In genomic region chr12:128905003-128905544, GRCh38 we compare ENCODE assay signal across 1 cellular context.
TF ChIP-seq lines count a peak whose summit lies in the region.

No MANE protein-coding gene starts in this region.

TF ChIP-seq in HepG2, 621 proteins besides CTCF, POLR2A, EP300 and RAD21 (continued from another document and continues in another):
- TF ChIP-seq LRRFIP1 (CRISPR knock-in tag; conservative IDR thresholded peaks at IDR 0.05) = no peak
- TF ChIP-seq TEF (CRISPR knock-in tag; IDR thresholded peaks at IDR 0.05) = peak; percentile 52; the same call in 1 of the 2 replicates
- TF ChIP-seq ZNF329 (CRISPR knock-in tag; IDR thresholded peaks at IDR 0.05; ENCODE audit: low read depth) = no peak
- TF ChIP-seq HMGXB4 (CRISPR knock-in tag; IDR thresholded peaks at IDR 0.05; ENCODE audit: borderline replicate concordance in 1 of 2, low read depth in 1 of 2) = peak; percentile 58 to 76; a peak in 1 of 4 replicates
- peak; percentile 60; the same call in 1 of the 2 replicates for TF ChIP-seq ZNF263 (CRISPR knock-in tag; IDR thresholded peaks at IDR 0.05)
- TF ChIP-seq MTA1 (CRISPR knock-in tag; IDR thresholded peaks at IDR 0.05; ENCODE audit: borderline replicate concordance) = 0 out of 2 replicates have a peak, but pooled peaks have one; percentile 58
- peak; percentile 96 for TF ChIP-seq BORCS8-MEF2B (CRISPR knock-in tag; IDR thresholded peaks at IDR 0.05)
- 0 out of 2 replicates have a peak, but pooled peaks have one; percentile 57 for TF ChIP-seq ZZZ3 (CRISPR knock-in tag; IDR thresholded peaks at IDR 0.05; ENCODE audit: borderline replicate concordance)
- peak; percentile 77; the same call in 1 of the 2 replicates for TF ChIP-seq SETDB1 (CRISPR knock-in tag; IDR thresholded peaks at IDR 0.05; ENCODE audit: borderline replicate concordance)
- peak; percentile 28; the same call in 1 of the 2 replicates for TF ChIP-seq ETV5 (CRISPR knock-in tag; IDR thresholded peaks at IDR 0.05; ENCODE audit: borderline replicate concordance)
- no peak for TF ChIP-seq NKX3-1 (CRISPR knock-in tag; IDR thresholded peaks at IDR 0.05)
- no peak for TF ChIP-seq ZNF616 (CRISPR knock-in tag; IDR thresholded peaks at IDR 0.05; ENCODE audit: low read depth)
- TF ChIP-seq CBX5 (CRISPR knock-in tag; IDR thresholded peaks at IDR 0.05; ENCODE audit: borderline replicate concordance) = peak; percentile 78; the same call in 1 of the 2 replicates
- TF ChIP-seq RARA (CRISPR knock-in tag; IDR thresholded peaks at IDR 0.05) = peak; percentile 90
- TF ChIP-seq ARID5B (CRISPR knock-in tag; IDR thresholded peaks at IDR 0.05) = peak; percentile 74
- peak; percentile 58; the same call in 1 of the 2 replicates for TF ChIP-seq SMYD3 (CRISPR knock-in tag; IDR thresholded peaks at IDR 0.05)
- peak; percentile 69 for TF ChIP-seq ZMYM3 (CRISPR knock-in tag; IDR thresholded peaks at IDR 0.05)
- TF ChIP-seq TFAP4 (IDR thresholded peaks at IDR 0.05; ENCODE audit: borderline replicate concordance, low read depth) = peak; percentile 5; the same call in 1 of the 2 replicates
- peak; percentile 50 for TF ChIP-seq ASH2L (IDR thresholded peaks at IDR 0.05; ENCODE audit: insufficient read length, low read depth, low read length)
- TF ChIP-seq FOXP1 (IDR thresholded peaks at IDR 0.05) = no peak
- peak; percentile 71; the same call in 1 of the 2 replicates for TF ChIP-seq FOXP1 (CRISPR knock-in tag; IDR thresholded peaks at IDR 0.05)
- TF ChIP-seq ZNF839 (CRISPR knock-in tag; IDR thresholded peaks at IDR 0.05; ENCODE audit: borderline replicate concordance) = no peak
- no peak for TF ChIP-seq ZNF275 (CRISPR knock-in tag; IDR thresholded peaks at IDR 0.05; ENCODE audit: borderline replicate concordance)
- no peak for TF ChIP-seq STAG1 (CRISPR knock-in tag; IDR thresholded peaks at IDR 0.05)
- peak; percentile 65 for TF ChIP-seq RCOR2 (CRISPR knock-in tag; IDR thresholded peaks at IDR 0.05)
- peak; percentile 80; the same call in 1 of the 2 replicates for TF ChIP-seq ZNF724P (CRISPR knock-in tag; IDR thresholded peaks at IDR 0.05; ENCODE audit: borderline replicate concordance)
- TF ChIP-seq HMG20B (CRISPR knock-in tag; conservative IDR thresholded peaks at IDR 0.05) = no peak
- TF ChIP-seq TCF7 (IDR thresholded peaks at IDR 0.05; ENCODE audit: low read depth) = peak; percentile 47; the same call in 1 of the 2 replicates
- peak; percentile 95 for TF ChIP-seq REPIN1 (CRISPR knock-in tag; IDR thresholded peaks at IDR 0.05; ENCODE audit: borderline replicate concordance, low read depth)
- TF ChIP-seq SIX1 (CRISPR knock-in tag; IDR thresholded peaks at IDR 0.05; ENCODE audit: borderline replicate concordance) = peak; percentile 61; the same call in 1 of the 2 replicates
- peak; percentile 63 for TF ChIP-seq JARID2 (CRISPR knock-in tag; IDR thresholded peaks at IDR 0.05; ENCODE audit: insufficient replicate concordance)
- 0 out of 2 replicates have a peak, but pooled peaks have one; percentile 27 for TF ChIP-seq FOXJ3 (CRISPR knock-in tag; IDR thresholded peaks at IDR 0.05; ENCODE audit: borderline replicate concordance)
- TF ChIP-seq ZNF33B (CRISPR knock-in tag; IDR thresholded peaks at IDR 0.05) = 0 out of 2 replicates have a peak, but pooled peaks have one; percentile 77
- TF ChIP-seq HNF1A (IDR thresholded peaks at IDR 0.05; ENCODE audit: low read depth) = 0 out of 2 replicates have a peak, but pooled peaks have one; percentile 37
- peak; percentile 61; the same call in 1 of the 2 replicates for TF ChIP-seq HNF1A (CRISPR knock-in tag; IDR thresholded peaks at IDR 0.05; ENCODE audit: borderline replicate concordance)
- peak; percentile 78; the same call in 1 of the 2 replicates for TF ChIP-seq BHLHE40 (IDR thresholded peaks at IDR 0.05; ENCODE audit: low read length)
- TF ChIP-seq DMAP1 (CRISPR knock-in tag; IDR thresholded peaks at IDR 0.05) = peak; percentile 80
- TF ChIP-seq GATAD2A (CRISPR knock-in tag; IDR thresholded peaks at IDR 0.05) = peak; percentile 85
- TF ChIP-seq RBFOX2 (IDR thresholded peaks at IDR 0.05; ENCODE audit: low read depth, low read length) = no peak
- TF ChIP-seq TFDP1 (CRISPR knock-in tag; IDR thresholded peaks at IDR 0.05; ENCODE audit: borderline replicate concordance) = peak; percentile 90; the same call in 1 of the 2 replicates
- TF ChIP-seq CHCHD3 (CRISPR knock-in tag; IDR thresholded peaks at IDR 0.05) = no peak
